ENCODE assay signal across 1 cellular context in genomic region chr6:159761135-159761872, GRCh38.
TF ChIP-seq lines count a peak whose summit lies in the region.

No MANE protein-coding gene starts in this region.

TF ChIP-seq in H1, 55 proteins besides CTCF, POLR2A, EP300 and RAD21:
- TF ChIP-seq CTBP2 (IDR thresholded peaks at IDR 0.05; ENCODE audit: borderline replicate concordance, insufficient read depth, insufficient read length, low read length) (no peak), ASH2L (IDR thresholded peaks at IDR 0.05; ENCODE audit: low read length) (peak; percentile 52), TAF7 (optimal IDR thresholded peaks at IDR 0.05; ENCODE audit: borderline replicate concordance, low read depth, low read length) (peak; percentile 10), KDM4A (IDR thresholded peaks at IDR 0.05; ENCODE audit: low read depth, low read length, severe bottlenecking) (peak; percentile 3)
